In the genomic region with DNA sequence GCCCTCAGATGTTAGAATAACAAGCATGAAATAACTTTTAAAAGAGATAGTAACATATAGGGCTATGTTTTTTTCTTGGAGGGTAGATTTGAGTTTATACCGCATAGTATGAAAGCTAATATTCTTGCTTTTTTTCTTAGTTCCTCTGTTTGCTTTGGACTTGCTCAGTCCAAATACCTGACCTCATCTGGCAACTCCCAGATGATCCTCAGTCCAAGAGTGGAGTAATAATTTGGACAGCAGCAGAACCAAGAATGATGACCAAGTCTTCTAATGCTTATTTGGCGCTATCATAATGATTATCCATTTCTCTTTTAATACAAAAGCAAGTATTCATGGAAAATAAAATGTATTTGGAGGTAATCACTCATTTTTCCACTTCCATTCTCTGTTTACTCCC, we compare ENCODE assay signal across 21 cellular contexts. TPM values are rescaled to one million over a fixed set of nuclear protein-coding genes. Genes with fewer than 3 reads are reported as not detected.
DNase-seq lines count a peak whose midpoint lies in the region; ATAC-seq and TF ChIP-seq lines count a peak whose summit lies in the region.
"Had no signal": no experiment of that assay in that cellular context is flagged by ENCODE, and none has a peak within 500 bp of the region (broad histone marks: within the 10 kb centered on the region; RNA-seq: fewer than 3 reads in every experiment).

No MANE protein-coding gene starts in this region.

- no peak for TF ChIP-seq POLR2A in right lobe of liver (IDR thresholded peaks at IDR 0.05)

- intact Hi-C loops in Right ventricle myocardium inferior (cut with DNase I) (no loop called here), right lobe of liver (cut with DNase I) (no loop called here)

- TF ChIP-seq CTCF in right atrium auricular region (IDR thresholded peaks at IDR 0.05) (no peak), fibroblast of the aortic adventitia (IDR thresholded peaks at IDR 0.05; ENCODE audit: insufficient read depth, low read length) (no peak), right lobe of liver (IDR thresholded peaks at IDR 0.05) (no peak)

- H3K4me1 ChIP-seq in right atrium auricular region (no peaks in the 10 kb centered on the region), right lobe of liver (no peaks in the 10 kb centered on the region)
- H3K4me1 ChIP-seq: BE2C had no signal

- H3K4me3 ChIP-seq in right atrium auricular region (no peak overlapping the region), fibroblast of the aortic adventitia (ENCODE audit: low read depth, low read length) (no peak overlapping the region), right lobe of liver (no peak overlapping the region)
- H3K4me3 ChIP-seq: K562, PC-9, SK-N-MC had no signal

- H3K36me3 ChIP-seq in right atrium auricular region = no peaks in the 10 kb centered on the region
- H3K36me3 ChIP-seq in right lobe of liver = no peaks in the 10 kb centered on the region
- H3K36me3 ChIP-seq: BE2C had no signal

- no peak for DNase-seq in Right ventricle myocardium inferior (ENCODE audit: missing footprints)
- DNase-seq in right atrium auricular region (ENCODE audit: low spot score) = no peak
- peak; percentile 48 for DNase-seq in fibroblast of the aortic adventitia (ENCODE audit: low read depth)
- no peak for DNase-seq in right lobe of liver
- DNase-seq in NCI-H2227 (lab: John Stamatoyannopoulos, UW; ENCODE audit: unreplicated experiment) = no peak
- no peak for DNase-seq in epidermal melanocyte (ENCODE audit: insufficient read length, low spot score)
- DNase-seq in NCI-H526 (lab: John Stamatoyannopoulos, UW) = no peak
- DNase-seq: 8988T; BE2C; CD4-positive, alpha-beta memory T cell; DMS79 treated with DMSO at 0.1 percent for 48 hours; GOT3; NCI-H1436; NCI-H2029; NCI-H2171; NCI-H510A; PC-9 had no signal

- WGBS in right lobe of liver (ENCODE audit: insufficient coverage, low coverage, low lambda C conversion rate, missing lambda C conversion rate) = 39% methylated on average over 2 of the region's 2 CpGs

- ATAC-seq in Right ventricle myocardium inferior (peak; percentile 75), right lobe of liver (peak; percentile 65 to 93 (median 78)), HG02798 (IDR thresholded peaks at IDR 0.05; ENCODE audit: poor library complexity, unreplicated experiment) (no peak)
- ATAC-seq: K562 had no signal

- peak overlapping the region in 1 of 2 donors; percentile 25 for H3K27ac ChIP-seq in right atrium auricular region
- no peak overlapping the region for H3K27ac ChIP-seq in right lobe of liver
- H3K27ac ChIP-seq: PC-9, SK-N-MC had no signal

- no peaks in the 10 kb centered on the region for H3K9me3 ChIP-seq in right atrium auricular region
- H3K9me3 ChIP-seq in right lobe of liver = no peaks in the 10 kb centered on the region
- H3K9me3 ChIP-seq: BE2C had no signal

- H3K27me3 ChIP-seq in right atrium auricular region (no peaks in the 10 kb centered on the region), right lobe of liver (no peaks in the 10 kb centered on the region)
- H3K27me3 ChIP-seq: BE2C had no signal

RNA-seq across cellular contexts. Expression of a gene that starts 45.6 kb away (rescaled TPM):
- total RNA-seq in Right ventricle myocardium inferior (not detected), right atrium auricular region (not detected), fibroblast of the aortic adventitia (ENCODE audit: low replicate concordance) (not detected in 2 replicates), right lobe of liver (under 1 TPM in 1 of 6 experiments, not detected in 5; 0.10 TPM)
- total RNA-seq: CD4-positive, alpha-beta memory T cell; G401; PC-9 had no signal
